Comparison of ENCODE assay signal across 8 cellular contexts in the genomic region with DNA sequence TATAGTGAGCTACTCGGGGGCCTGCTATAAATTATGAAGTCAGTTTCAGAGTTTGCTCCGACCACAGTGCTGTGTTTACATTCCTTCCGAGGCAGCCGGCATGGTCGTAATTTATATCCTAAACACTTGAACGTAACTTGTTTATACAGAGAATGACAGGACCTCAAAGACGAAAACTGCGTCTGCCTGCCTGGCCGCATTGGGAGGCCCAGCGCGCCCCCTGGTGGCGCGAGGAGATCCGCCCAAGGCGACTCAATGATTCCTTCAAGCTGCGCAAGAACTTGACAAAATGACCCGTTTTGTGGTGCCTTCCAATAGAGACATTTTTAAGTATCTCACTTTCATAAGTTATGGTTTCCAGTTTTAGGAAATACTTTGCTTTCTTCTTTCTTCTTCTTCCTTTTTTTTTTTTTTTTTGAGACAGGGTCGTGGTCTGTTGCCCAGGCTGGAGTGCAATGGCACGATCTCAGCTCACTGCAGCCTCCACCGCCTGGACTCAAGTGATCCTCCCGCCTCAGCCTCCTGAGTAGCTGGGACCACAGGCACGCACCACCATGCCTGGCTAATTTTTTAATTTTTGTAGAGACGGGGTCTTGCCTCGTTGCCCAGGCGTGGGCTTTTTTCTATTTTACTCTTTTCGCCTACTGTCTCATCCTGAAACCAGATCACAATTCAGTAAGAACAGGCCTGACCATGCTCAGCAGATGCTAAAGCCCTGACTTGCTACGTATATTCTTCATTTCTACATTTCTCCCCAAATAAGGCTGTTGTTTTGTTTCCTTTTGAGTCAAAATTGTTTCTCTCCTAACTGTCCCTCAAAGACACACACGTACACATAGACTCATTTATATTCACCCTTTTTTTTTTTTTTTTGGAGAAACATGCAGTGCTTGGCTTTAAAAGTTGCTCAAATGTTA. TPM values are rescaled to one million over a fixed set of nuclear protein-coding genes. Genes with fewer than 3 reads are reported as not detected.
DNase-seq lines count a peak whose midpoint lies in the region; ATAC-seq and TF ChIP-seq lines count a peak whose summit lies in the region.

No MANE protein-coding gene starts in this region.

- ATAC-seq in GM21723 (IDR thresholded peaks at IDR 0.05; ENCODE audit: unreplicated experiment) (peak; percentile 83), GM18873 (IDR thresholded peaks at IDR 0.05; ENCODE audit: low FRiP score, unreplicated experiment) (no peak)

- H3K4me1 ChIP-seq in breast epithelium = no peaks in the 10 kb centered on the region

- H3K27me3 ChIP-seq in breast epithelium = peaks cover 0 to 59% of the 10 kb centered on the region in 2 donors

- intact Hi-C loops in breast epithelium (cut with DNase I; ENCODE audit: low total_unique reads) = loop anchor here (5.0 kb wide), 1 partner anchor 600 kb away; no protein-coding TSS in a partner anchor

- H3K9me3 ChIP-seq in breast epithelium = no peaks in the 10 kb centered on the region

- H3K36me3 ChIP-seq in breast epithelium = no peaks in the 10 kb centered on the region

- no peak for TF ChIP-seq POLR2A in breast epithelium (IDR thresholded peaks at IDR 0.05)

- DNase-seq in COLO668 (lab: John Stamatoyannopoulos, UW; ENCODE audit: unreplicated experiment) (peak; percentile 45), NCI-H2029 (lab: John Stamatoyannopoulos, UW) (peak; percentile 75), breast epithelium (ENCODE audit: low spot score in 2 of 2) (peak in 1 of 2 donors; percentile 54), kidney glomerular epithelial cell (lab: John Stamatoyannopoulos, UW) (peak; percentile 19)
- DNase-seq in stimulated activated CD4-positive, alpha-beta T cell treated with anti-CD3 and anti-CD28 coated beads, Interleukin-2, amount 100 ng/mL, for 4 hours (ENCODE audit: low read depth) = peak; percentile 52

- no peak overlapping the region for H3K4me3 ChIP-seq in WI38 (ENCODE audit: low read depth, low read length)
- no peak overlapping the region for H3K4me3 ChIP-seq in breast epithelium

- H3K27ac ChIP-seq in breast epithelium = no peak overlapping the region

- TF ChIP-seq CTCF in WI38 (IDR thresholded peaks at IDR 0.05; ENCODE audit: low read depth, low read length) = peak; percentile 92
- peak; percentile 65 to 76 (median 74) for TF ChIP-seq CTCF in breast epithelium (IDR thresholded peaks at IDR 0.05)

RNA-seq across cellular contexts. Expression of a gene that starts 7.8 kb away (rescaled TPM):
- total RNA-seq in breast epithelium = 1 to 10 TPM in 2 of 3 donors, under 1 TPM in 1; 0.73 to 4.9 (median 1.6) TPM
